8 cellular contexts compared by ENCODE assay signal in the genomic region with DNA sequence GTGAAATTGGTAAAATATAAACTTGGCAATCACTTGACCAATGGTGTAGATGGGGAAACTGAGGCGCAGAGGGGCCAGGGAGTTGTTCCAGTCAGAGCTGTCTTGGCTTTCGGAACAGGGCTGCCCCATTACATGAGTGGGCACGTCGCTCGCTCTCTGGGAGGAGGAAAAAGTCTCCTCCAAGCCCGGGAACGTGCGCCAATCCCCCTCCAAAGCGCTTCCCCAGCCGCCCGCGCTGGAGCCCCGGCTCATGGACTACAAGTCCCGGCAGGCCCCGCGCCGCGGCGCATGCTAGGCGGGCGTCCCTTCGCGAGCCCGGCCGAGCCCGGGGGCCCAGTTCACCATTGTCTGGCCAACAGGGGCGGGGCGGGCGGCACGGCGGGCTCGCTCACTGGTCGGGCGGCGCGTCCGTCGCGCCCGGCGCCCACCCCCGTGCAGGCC. TPM values are rescaled to one million over a fixed set of nuclear protein-coding genes. Genes with fewer than 3 reads are reported as not detected.
DNase-seq lines count a peak whose midpoint lies in the region; ATAC-seq and TF ChIP-seq lines count a peak whose summit lies in the region.

No MANE protein-coding gene starts in this region.

- CTCF ChIA-PET in WTC11 (lab: Charles Lee) (interaction anchor here (1.2 to 1.9 kb wide), 5 partner anchors 8 to 85 kb away, joined by 6 to 11 read pairs (median 8); no protein-coding TSS in a partner anchor), mammary epithelial cell (lab: Charles Lee; ENCODE audit: low non-redundant PET) (no interaction called here)

- H3K4me3 Mint-ChIP-seq in WTC11 (peak overlapping the region; percentile 93), immature natural killer cell (peak overlapping the region; percentile 24 to 68 (median 57))

- H3K27me3 Mint-ChIP-seq in WTC11 (ENCODE audit: low read depth) (no peaks in the 10 kb centered on the region), immature natural killer cell (ENCODE audit: low read depth in 3 of 3) (no peaks in the 10 kb centered on the region)

- H3K4me1 ChIP-seq in mammary epithelial cell (ENCODE audit: insufficient read depth, low read length) (peaks cover 14% of the 10 kb centered on the region), smooth muscle cell (ENCODE audit: low read depth) (peaks cover 27% of the 10 kb centered on the region)

- ATAC-seq in GM18868 (IDR thresholded peaks at IDR 0.05; ENCODE audit: unreplicated experiment) (peak; percentile 90), HG03139 (IDR thresholded peaks at IDR 0.05; ENCODE audit: unreplicated experiment) (peak; percentile 80), WTC11 (peak; percentile 72)

- peaks cover 3% of the 10 kb centered on the region for H4K20me1 ChIP-seq in mammary epithelial cell (ENCODE audit: insufficient read depth, low read length)
- peaks cover 38% of the 10 kb centered on the region for H4K20me1 ChIP-seq in smooth muscle cell (ENCODE audit: low read depth)

- in situ Hi-C loops in mammary epithelial cell (cut with MboI; ENCODE audit: low sequenced_read_pairs in 2 of 2): no loop called here

- intact Hi-C loops in mammary epithelial cell (cut with micrococcal nuclease): no loop called here

- H3K27me3 ChIP-seq in mammary epithelial cell (ENCODE audit: insufficient read depth, low read length) (no peaks in the 10 kb centered on the region), smooth muscle cell (ENCODE audit: low read depth) (no peaks in the 10 kb centered on the region)

- H3K4me2 ChIP-seq in mammary epithelial cell (ENCODE audit: insufficient read depth, low read depth, low read length) (peak overlapping the region; percentile 82), smooth muscle cell (peak overlapping the region; percentile 79)

- 6% methylated on average over 6 of the region's 42 CpGs for WGBS in mammary epithelial cell (ENCODE audit: low coverage, missing lambda C conversion rate)
- under 1% methylated on average over 18 of the region's 42 CpGs for WGBS in smooth muscle cell (ENCODE audit: low lambda C conversion rate)

- H3K4me1 Mint-ChIP-seq in WTC11 (peaks cover 23% of the 10 kb centered on the region), immature natural killer cell (peaks cover 27 to 30% of the 10 kb centered on the region in 2 donors)

- H3K4me3 ChIP-seq in mammary epithelial cell (replicated peaks in 1 of 3; ENCODE audit: insufficient read depth in 1 of 3, low read depth in 2 of 3, low read length in 3 of 3): peak overlapping the region; percentile 20 to 80 (median 22)
- H3K4me3 ChIP-seq in smooth muscle cell: peak overlapping the region; percentile 28

- no peak overlapping the region for H3K9ac ChIP-seq in mammary epithelial cell (ENCODE audit: insufficient read depth, low read length)
- peak overlapping the region; percentile 36 for H3K9ac ChIP-seq in smooth muscle cell (ENCODE audit: low read depth)

- dilution Hi-C loops in mammary epithelial cell (cut with HindIII; ENCODE audit: low sequenced_read_pairs): loop anchor here (5.0 kb wide), 1 partner anchor 88 kb away; no protein-coding TSS in a partner anchor

- H3K9me3 Mint-ChIP-seq in WTC11 (no peaks in the 10 kb centered on the region), immature natural killer cell (no peaks in the 10 kb centered on the region)

- H3K27ac Mint-ChIP-seq in WTC11 (peak overlapping the region; percentile 100), immature natural killer cell (peak overlapping the region in 2 of 6 donors; percentile 4 to 59)

- peak; percentile 85 for DNase-seq in A172 (ENCODE audit: low spot score)
- DNase-seq in NCI-H2227 treated with DMSO at 0.1 percent for 48 hours (lab: John Stamatoyannopoulos, UW): peak; percentile 85
- peak; percentile 98 for DNase-seq in WTC11 (ENCODE audit: low spot score)
- peak; percentile 91 for DNase-seq in mammary epithelial cell
- peak; percentile 95 to 96 (median 95) for DNase-seq in immature natural killer cell
- peak; percentile 89 for DNase-seq in smooth muscle cell (lab: John Stamatoyannopoulos, UW; ENCODE audit: unreplicated experiment)

- no TSS peak for BruUV-seq in mammary epithelial cell (replicated peaks; lab: Mats Ljungman, UMichigan)

- TF ChIP-seq CTCF in WTC11 (IDR thresholded peaks at IDR 0.05) (no peak), mammary epithelial cell (conservative IDR thresholded peaks at IDR 0.05 in 1 of 2, IDR thresholded peaks at IDR 0.05 in 1 of 2; ENCODE audit: extremely low read depth in 1 of 2, insufficient read depth in 1 of 2, low read depth in 1 of 2, low read length in 2 of 2) (no peak), smooth muscle cell (IDR thresholded peaks at IDR 0.05; ENCODE audit: borderline replicate concordance, insufficient read depth, poor library complexity, severe bottlenecking) (no peak)

- peak overlapping the region; percentile 91 for H2AFZ ChIP-seq in mammary epithelial cell (ENCODE audit: low read depth, low read length)
- peak overlapping the region; percentile 80 for H2AFZ ChIP-seq in smooth muscle cell (ENCODE audit: low read depth)

- no peaks in the 10 kb centered on the region for H3K9me3 ChIP-seq in mammary epithelial cell (replicated peaks; ENCODE audit: insufficient read depth, low read length)
- no peaks in the 10 kb centered on the region for H3K9me3 ChIP-seq in smooth muscle cell (replicated peaks; ENCODE audit: low read depth)

- H3K36me3 ChIP-seq in mammary epithelial cell (ENCODE audit: insufficient read depth, low read length) (no peaks in the 10 kb centered on the region), smooth muscle cell (ENCODE audit: low read depth) (no peaks in the 10 kb centered on the region)

- no peaks in the 10 kb centered on the region for H3F3A ChIP-seq in smooth muscle cell (ENCODE audit: low read depth)

- H3K27ac ChIP-seq in mammary epithelial cell (ENCODE audit: insufficient read depth, low read depth, low read length) (no peak overlapping the region), smooth muscle cell (ENCODE audit: low read depth) (peak overlapping the region; percentile 84)

- POLR2A ChIA-PET in WTC11 (lab: Charles Lee): interaction anchor here (0.8 to 1.9 kb wide), 7 partner anchors 22 to 71 kb away, joined by 3 to 17 read pairs (median 3); a partner anchor contains a TSS

- H3K36me3 Mint-ChIP-seq in WTC11 (no peaks in the 10 kb centered on the region), immature natural killer cell (no peaks in the 10 kb centered on the region)

- peaks cover 44% of the 10 kb centered on the region for H3K79me2 ChIP-seq in mammary epithelial cell (ENCODE audit: insufficient read depth, low read length)
- H3K79me2 ChIP-seq in smooth muscle cell (ENCODE audit: low read depth): peaks cover 44% of the 10 kb centered on the region

TF ChIP-seq in WTC11, 78 proteins besides CTCF, POLR2A, EP300 and RAD21 (continues in another document):
- no peak for TF ChIP-seq TP53 (CRISPR knock-in tag; IDR thresholded peaks at IDR 0.05)
- no peak for TF ChIP-seq NR1H2 (CRISPR knock-in tag; IDR thresholded peaks at IDR 0.05)

RNA-seq across cellular contexts. Expression of a gene that starts 0.3 kb away (rescaled TPM):
- 41.7 and 47.2 TPM in 2 replicates for total RNA-seq in A172 (2014; rRNA removed; shearing (Covaris generic))
- total RNA-seq in WTC11 (2021): 76.0 to 87.8 TPM (median 78.6 TPM) in 3 replicates
- total RNA-seq in mammary epithelial cell: 10 to 100 TPM; 35.2 to 50.0 TPM
- 37.6 TPM for polyA plus RNA-seq in mammary epithelial cell
- 20.3 TPM for polyA minus RNA-seq in mammary epithelial cell
- polyA plus RNA-seq in immature natural killer cell: 1 to 10 TPM in 2 of 3 donors, not detected in 1; 2.0 to 3.1 TPM
- 37.3 and 37.7 TPM in 2 replicates for total RNA-seq in smooth muscle cell
- polyA plus RNA-seq in smooth muscle cell: 6.7 and 8.5 TPM in 2 replicates

RNA-seq across cellular contexts. Expression of a gene that starts 33.4 kb away (rescaled TPM):
- total RNA-seq in A172 (2014; rRNA removed; shearing (Covaris generic)): 369 and 474 TPM in 2 replicates
- total RNA-seq in WTC11 (2021): 298 to 313 TPM (median 309 TPM) in 3 replicates
- total RNA-seq in mammary epithelial cell: 100 to 1,000 TPM; 301 to 439 TPM
- polyA plus RNA-seq in mammary epithelial cell: 412 TPM
- 417 TPM for polyA minus RNA-seq in mammary epithelial cell
- polyA plus RNA-seq in immature natural killer cell: 100 to 1,000 TPM in 1 of 3 donors, 10 to 100 TPM in 2; 77.7 to 164 (median 83.7) TPM
- 132 and 149 TPM in 2 replicates for total RNA-seq in smooth muscle cell
- polyA plus RNA-seq in smooth muscle cell: 188 and 210 TPM in 2 replicates

RNA-seq across cellular contexts. Expression of a gene that starts 35.3 kb away (rescaled TPM):
- total RNA-seq in A172 (2014; rRNA removed; shearing (Covaris generic)): 19.4 and 27.7 TPM in 2 replicates
- total RNA-seq in WTC11 (2021) (15.7 to 18.8 TPM (median 17.9 TPM) in 3 replicates), mammary epithelial cell (10 to 100 TPM; 11.9 to 56.3 TPM), smooth muscle cell (10.4 and 12.0 TPM in 2 replicates)
- polyA plus RNA-seq in mammary epithelial cell (7.7 TPM), immature natural killer cell (10 to 100 TPM; 14.9 to 20.1 (median 17.4) TPM), smooth muscle cell (13.5 and 14.3 TPM in 2 replicates)
- polyA minus RNA-seq in mammary epithelial cell: 27.9 TPM

RNA-seq across cellular contexts. Expression of a gene that starts 41.5 kb away (rescaled TPM):
- total RNA-seq in A172 (2014; rRNA removed; shearing (Covaris generic)): 107 and 116 TPM in 2 replicates
- total RNA-seq in WTC11 (2021) (105 to 115 TPM (median 111 TPM) in 3 replicates), mammary epithelial cell (100 to 1,000 TPM in 1 of 2 donors, 10 to 100 TPM in 1; 87.7 to 118 TPM), smooth muscle cell (93.1 and 97.9 TPM in 2 replicates)
- polyA plus RNA-seq in mammary epithelial cell (79.1 TPM), immature natural killer cell (100 to 1,000 TPM in 2 of 3 donors, 10 to 100 TPM in 1; 86.4 to 130 (median 102) TPM), smooth muscle cell (114 and 119 TPM in 2 replicates)
- polyA minus RNA-seq in mammary epithelial cell: 150 TPM
